ENCODE assay signal across 11 cellular contexts in genomic region chr12:68630050-68630449, GRCh38. TPM values are rescaled to one million over a fixed set of nuclear protein-coding genes. Genes with fewer than 3 reads are reported as not detected.
DNase-seq lines count a peak whose midpoint lies in the region; ATAC-seq and TF ChIP-seq lines count a peak whose summit lies in the region.
"Had no signal": no experiment of that assay in that cellular context is flagged by ENCODE, and none has a peak within 500 bp of the region (broad histone marks: within the 10 kb centered on the region; RNA-seq: fewer than 3 reads in every experiment).

No MANE protein-coding gene starts in this region.

- no peak overlapping the region for H2AFZ ChIP-seq in mammary epithelial cell (ENCODE audit: low read depth, low read length)

- DNase-seq in CD4-positive, alpha-beta T cell = no peak
- DNase-seq in mammary epithelial cell (peak; percentile 46), 8988T (no peak), NCI-H2029 (lab: John Stamatoyannopoulos, UW) (no peak), WERI-Rb-1 (no peak)
- DNase-seq: mesendoderm; NCI-H345; stimulated activated CD4-positive, alpha-beta T cell treated with anti-CD3 and anti-CD28 coated beads, Interleukin-4, amount 100 ng/mL, for 4 hours had no signal

- H3K4me1 ChIP-seq in HUES48 (ENCODE audit: control insufficient read depth, insufficient read depth, low read length) = no peaks in the 10 kb centered on the region
- H3K4me1 ChIP-seq in mammary epithelial cell (ENCODE audit: insufficient read depth, low read length) = peaks cover 6% of the 10 kb centered on the region

- H3K36me3 ChIP-seq in HUES48 (ENCODE audit: control insufficient read depth, insufficient read depth, low read length) (0 out of 2 replicates have a peak, but pooled peaks cover 10% of the 10 kb centered on the region), mammary epithelial cell (ENCODE audit: insufficient read depth, low read length) (peaks cover 4% of the 10 kb centered on the region), WERI-Rb-1 (peaks cover 3% of the 10 kb centered on the region)

- no peak overlapping the region for H3K9ac ChIP-seq in HUES48 (ENCODE audit: low read depth, low read length)
- H3K9ac ChIP-seq in mammary epithelial cell (ENCODE audit: insufficient read depth, low read length) = no peak overlapping the region

- dilution Hi-C loops in mammary epithelial cell (cut with HindIII; ENCODE audit: low sequenced_read_pairs) = no loop called here

- no peaks in the 10 kb centered on the region for H3K27me3 ChIP-seq in CD4-positive, alpha-beta T cell (ENCODE audit: control insufficient read depth, insufficient read depth, low read length)
- H3K27me3 ChIP-seq in HUES48 (ENCODE audit: control insufficient read depth, insufficient read depth, low read length) (no peaks in the 10 kb centered on the region), mammary epithelial cell (ENCODE audit: insufficient read depth, low read length) (no peaks in the 10 kb centered on the region), WERI-Rb-1 (ENCODE audit: insufficient read depth, low read depth, severe bottlenecking) (no peaks in the 10 kb centered on the region)

- peaks cover 6% of the 10 kb centered on the region for H3K9me3 Mint-ChIP-seq in CD4-positive, alpha-beta T cell
- peaks cover 18% of the 10 kb centered on the region for H3K9me3 Mint-ChIP-seq in nephron

- CTCF ChIA-PET in CD4-positive, alpha-beta T cell (lab: Charles Lee) = interaction anchor here (1.9 kb wide), 1 partner anchor 10 kb away, joined by 7 read pairs; no protein-coding TSS in a partner anchor
- CTCF ChIA-PET in mammary epithelial cell (lab: Charles Lee; ENCODE audit: low non-redundant PET) = no interaction called here

- in situ Hi-C loops in mammary epithelial cell (cut with MboI; ENCODE audit: low sequenced_read_pairs in 2 of 2) = no loop called here

- H3K27me3 Mint-ChIP-seq in CD4-positive, alpha-beta T cell = no peaks in the 10 kb centered on the region
- H3K27me3 Mint-ChIP-seq in nephron (ENCODE audit: low read depth) = no peaks in the 10 kb centered on the region

- TF ChIP-seq CTCF in CD4-positive, alpha-beta T cell (IDR thresholded peaks at IDR 0.05) = no peak
- no peak for TF ChIP-seq CTCF in mammary epithelial cell (conservative IDR thresholded peaks at IDR 0.05 in 1 of 2, IDR thresholded peaks at IDR 0.05 in 1 of 2; ENCODE audit: extremely low read depth in 1 of 2, insufficient read depth in 1 of 2, low read depth in 1 of 2, low read length in 2 of 2)
- TF ChIP-seq CTCF in nephron (IDR thresholded peaks at IDR 0.05; ENCODE audit: unreplicated experiment in 3 of 3) = no peak
- no peak for TF ChIP-seq CTCF in WERI-Rb-1 (IDR thresholded peaks at IDR 0.05; ENCODE audit: low read depth, low read length)

- ATAC-seq in CD4-positive, alpha-beta T cell (ENCODE audit: poor library complexity) = peak; percentile 17
- no peak for ATAC-seq in GM21367 (IDR thresholded peaks at IDR 0.05; ENCODE audit: unreplicated experiment)

- H3K36me3 Mint-ChIP-seq in CD4-positive, alpha-beta T cell (ENCODE audit: low read depth) = peaks cover 90% of the 10 kb centered on the region
- peaks cover 35% of the 10 kb centered on the region for H3K36me3 Mint-ChIP-seq in nephron (ENCODE audit: low read depth)

- H3K4me2 ChIP-seq in mammary epithelial cell (ENCODE audit: insufficient read depth, low read depth, low read length) = no peak overlapping the region

- no peak overlapping the region for H3K4me3 ChIP-seq in HUES48 (ENCODE audit: low read depth, low read length)
- H3K4me3 ChIP-seq in mammary epithelial cell (replicated peaks in 1 of 3; ENCODE audit: insufficient read depth in 1 of 3, low read depth in 2 of 3, low read length in 3 of 3) = no peak overlapping the region
- no peak overlapping the region for H3K4me3 ChIP-seq in WERI-Rb-1 (ENCODE audit: low read depth, low read length)

- peaks cover 90% of the 10 kb centered on the region for H3K4me1 Mint-ChIP-seq in CD4-positive, alpha-beta T cell (ENCODE audit: low read depth)
- H3K4me1 Mint-ChIP-seq in nephron = peaks cover 34% of the 10 kb centered on the region

- no peak overlapping the region for H3K27ac ChIP-seq in CD4-positive, alpha-beta T cell (ENCODE audit: low read depth, low read length)
- peak overlapping the region; percentile 7 for H3K27ac ChIP-seq in HUES48 (ENCODE audit: low read depth, low read length)
- no peak overlapping the region for H3K27ac ChIP-seq in mammary epithelial cell (ENCODE audit: insufficient read depth, low read depth, low read length)
- no peak overlapping the region for H3K27ac ChIP-seq in WERI-Rb-1

- intact Hi-C loops in CD4-positive, alpha-beta T cell (cut with DNase I, micrococcal nuclease) = no loop called here
- intact Hi-C loops in mammary epithelial cell (cut with micrococcal nuclease) = no loop called here

- H3K27ac Mint-ChIP-seq in CD4-positive, alpha-beta T cell = peak overlapping the region; percentile 57
- peak overlapping the region in 2 of 3 experiments; percentile 38 to 45 for H3K27ac Mint-ChIP-seq in nephron

- POLR2A ChIA-PET in CD4-positive, alpha-beta T cell (lab: Charles Lee) = interaction anchor here (0.6 to 2.1 kb wide), 5 partner anchors 9 to 247 kb away, joined by 3 to 9 read pairs (median 4); partner anchors contain the start of gene RAP1B

- peaks cover 100% of the 10 kb centered on the region for H3K79me2 ChIP-seq in mammary epithelial cell (ENCODE audit: insufficient read depth, low read length)

- BruUV-seq in mammary epithelial cell (replicated peaks; lab: Mats Ljungman, UMichigan) = no TSS peak

- peak overlapping the region; percentile 12 for H3K4me3 Mint-ChIP-seq in CD4-positive, alpha-beta T cell
- H3K4me3 Mint-ChIP-seq in nephron = no peak overlapping the region

- peaks cover 7% of the 10 kb centered on the region for H3K9me3 ChIP-seq in CD4-positive, alpha-beta T cell (ENCODE audit: control insufficient read depth, low read length)
- H3K9me3 ChIP-seq in HUES48 (ENCODE audit: control insufficient read depth, insufficient read depth, low read length) (no peaks in the 10 kb centered on the region; the same call in 1 of the 2 replicates), mammary epithelial cell (replicated peaks; ENCODE audit: insufficient read depth, low read length) (no peaks in the 10 kb centered on the region), WERI-Rb-1 (ENCODE audit: severe bottlenecking) (no peaks in the 10 kb centered on the region)

- peaks cover 3% of the 10 kb centered on the region for H4K20me1 ChIP-seq in mammary epithelial cell (ENCODE audit: insufficient read depth, low read length)

RNA-seq across cellular contexts. Expression of gene RAP1B, which starts 19.4 kb away (rescaled TPM):
- 100 to 1,000 TPM; 256 to 261 TPM for total RNA-seq in CD4-positive, alpha-beta T cell
- total RNA-seq in mammary epithelial cell = 100 to 1,000 TPM; 140 to 188 TPM
- 175 TPM for polyA plus RNA-seq in mammary epithelial cell
- 53.9 TPM for polyA minus RNA-seq in mammary epithelial cell

RNA-seq across cellular contexts. Expression of gene NUP107, which starts 56.7 kb away (rescaled TPM):
- total RNA-seq in CD4-positive, alpha-beta T cell = 10 to 100 TPM; 37.2 to 38.7 TPM
- total RNA-seq in mammary epithelial cell = 10 to 100 TPM; 40.8 to 52.3 TPM
- 39.1 TPM for polyA plus RNA-seq in mammary epithelial cell
- polyA minus RNA-seq in mammary epithelial cell = 25.2 TPM
